ENCODE assay signal across 14 cellular contexts in genomic region chr11:70038034-70038834, GRCh38. TPM values are rescaled to one million over a fixed set of nuclear protein-coding genes. Genes with fewer than 3 reads are reported as not detected.
"Had no signal": no experiment of that assay in that cellular context is flagged by ENCODE, and none has a peak within 500 bp of the region (broad histone marks: within the 10 kb centered on the region; RNA-seq: fewer than 3 reads in every experiment).

No MANE protein-coding gene starts in this region.

- H3K4me1 Mint-ChIP-seq: activated B cell treated with CpG ODN at 0.5 μM for 24 hours, nephron progenitor cell had no signal

- H3K9me3 ChIP-seq: testis, uterus had no signal

- H3K27me3 ChIP-seq: brain microvascular endothelial cell, heart left ventricle, testis, uterus had no signal

- H3K4me1 ChIP-seq: heart left ventricle, testis, uterus had no signal

- H3K27ac ChIP-seq: brain microvascular endothelial cell, dorsolateral prefrontal cortex, heart left ventricle, testis, uterus had no signal

- H3K4me3 Mint-ChIP-seq: activated B cell treated with CpG ODN at 0.5 μM for 24 hours; activated naive CD8-positive, alpha-beta T cell; activated T-cell treated with anti-CD3 and anti-CD28 coated beads, Interleukin-2, amount 50 U/mL, for 24 hours; nephron progenitor cell; T-helper 17 cell had no signal

- DNase-seq: activated B cell treated with CpG ODN at 0.5 μM for 24 hours; activated effector memory CD4-positive, alpha-beta T cell treated with Interleukin-2 at 50 U/mL for 16 hours; activated T-cell treated with anti-CD3 and anti-CD28 coated beads, Interleukin-2, amount 50 U/mL, for 24 hours; brain microvascular endothelial cell; dorsolateral prefrontal cortex; heart left ventricle; nephron progenitor cell; stimulated activated CD4-positive, alpha-beta T cell treated with anti-CD3 and anti-CD28 coated beads, Interleukin-12 subunit alpha, Interleukin-12 subunit beta, amount 100 ng/mL, for 4 hours; stimulated activated CD4-positive, alpha-beta T cell treated with anti-CD3 and anti-CD28 coated beads, Interleukin-2, amount 100 ng/mL, for 48 hours; stimulated activated naive CD8-positive, alpha-beta T cell treated with anti-CD3 and anti-CD28 coated beads, Interleukin-15, Interleukin-2, amounts not matched to agents 100 U/mL and 50 U/mL, for 24 hours; T-helper 17 cell; testis; uterus had no signal

- H3K27ac Mint-ChIP-seq: activated B cell treated with CpG ODN at 0.5 μM for 24 hours; activated naive CD8-positive, alpha-beta T cell; activated T-cell treated with anti-CD3 and anti-CD28 coated beads, Interleukin-2, amount 50 U/mL, for 24 hours; nephron progenitor cell; T-helper 17 cell had no signal

- ATAC-seq: heart left ventricle; stimulated activated naive CD8-positive, alpha-beta T cell treated with anti-CD3 and anti-CD28 coated beads, Interleukin-15, Interleukin-2, amounts not matched to agents 100 U/mL and 50 U/mL, for 24 hours; T-helper 17 cell had no signal

- H3K36me3 ChIP-seq: brain microvascular endothelial cell, heart left ventricle, uterus had no signal

- H3K4me3 ChIP-seq: dorsolateral prefrontal cortex, heart left ventricle, testis, uterus had no signal

RNA-seq across cellular contexts. Expression of gene ANO1, which starts 39.9 kb away (rescaled TPM):
- total RNA-seq: activated B cell treated with CpG ODN at 0.5 μM for 24 hours had no signal
